36 cellular contexts compared by ENCODE assay signal in the genomic region with DNA sequence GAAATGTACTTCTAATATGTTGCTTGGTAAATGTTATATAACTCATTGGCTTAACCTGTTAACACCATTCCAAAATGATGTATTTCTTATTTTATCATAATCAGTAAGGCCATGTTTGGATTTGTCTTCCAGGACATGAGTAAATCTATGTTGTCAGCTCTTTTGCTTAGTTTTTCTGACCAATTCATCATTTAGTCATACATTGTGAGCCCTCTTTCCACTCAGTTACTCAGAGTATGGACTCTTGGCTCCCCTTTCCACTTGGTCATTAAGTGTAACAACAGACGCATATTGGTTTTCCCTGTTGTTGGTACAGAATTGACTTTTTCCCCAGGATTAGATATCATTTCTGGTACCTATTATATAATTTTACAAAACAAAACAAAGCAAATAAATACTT. TPM values are rescaled to one million over a fixed set of nuclear protein-coding genes. Genes with fewer than 3 reads are reported as not detected.
"Had no signal": no experiment of that assay in that cellular context is flagged by ENCODE, and none has a peak within 500 bp of the region (broad histone marks: within the 10 kb centered on the region; RNA-seq: fewer than 3 reads in every experiment).

No MANE protein-coding gene starts in this region.

- H3K36me3 Mint-ChIP-seq: activated CD4-positive, alpha-beta memory T cell treated with anti-CD3 and anti-CD28 coated beads for 36 hours; activated naive CD4-positive, alpha-beta T cell treated with anti-CD3 and anti-CD28 coated beads, Interleukin-2, amount 10 ng/mL, durations not matched to agents 7 days and 5 days; activated naive CD4-positive, alpha-beta T cell treated with anti-CD3 and anti-CD28 coated beads, Interleukin-2, amount 50 U/mL, for 24 hours; brain had no signal

- H3K4me3 ChIP-seq: ascending aorta had no signal

- H3K27me3 Mint-ChIP-seq: brain had no signal

- H3K27ac Mint-ChIP-seq: activated B cell treated with CpG ODN at 0.5 μM for 24 hours; activated CD4-positive, alpha-beta memory T cell treated with anti-CD3 and anti-CD28 coated beads for 36 hours; activated CD4-positive, alpha-beta T cell treated with anti-CD3 and anti-CD28 coated beads, Interleukin-2, amount 10 ng/mL, durations not matched to agents 24 days and 14 days; activated CD8-positive, alpha-beta T cell treated with anti-CD3 and anti-CD28 coated beads for 36 hours; activated naive CD4-positive, alpha-beta T cell treated with anti-CD3 and anti-CD28 coated beads, Interleukin-2, amount 10 ng/mL, durations not matched to agents 7 days and 5 days; activated naive CD4-positive, alpha-beta T cell treated with anti-CD3 and anti-CD28 coated beads, Interleukin-2, amount 50 U/mL, for 24 hours; activated naive CD8-positive, alpha-beta T cell; activated naive CD8-positive, alpha-beta T cell treated with anti-CD3 and anti-CD28 coated beads, Interleukin-2, amount 10 ng/mL, durations not matched to agents 7 days and 5 days; activated naive CD8-positive, alpha-beta T cell treated with anti-CD3 and anti-CD28 coated beads, Interleukin-2, amount 50 U/mL, for 24 hours; activated T-cell treated with anti-CD3 and anti-CD28 coated beads, Interleukin-2, amount 50 U/mL, for 72 hours; activated T-helper 1 cell treated with anti-CD3 and anti-CD28 coated beads, Interleukin-12 subunit alpha, Interleukin-12 subunit beta, Interleukin-2, Interleukin-4 antibody, amounts not matched to agents 30 ng/mL and 10 ng/mL and 1 ng/mL, durations not matched to agents 14 hours and 24 hours and 36 hours; activated T-helper 17 cell treated with anti-CD3 and anti-CD28 coated beads, Interleukin-2, amount 50 U/mL, for 72 hours; brain; T-helper 1 cell treated with Interleukin-12 subunit alpha and Interleukin-12 subunit beta and Interleukin-4 antibody, amounts not matched to agents 30 μg/mL and 1 μg/mL, for 36 hours; T-helper 2 cell treated with Interferon-gamma antibody and Interleukin-4, amounts not matched to agents 5 μg/mL and 100 μg/mL, for 36 hours had no signal

- DNase-seq: activated B cell treated with CpG ODN at 0.5 μM for 24 hours; activated CD4-positive, alpha-beta memory T cell treated with anti-CD3 and anti-CD28 coated beads for 36 hours; activated CD4-positive, alpha-beta T cell treated with anti-CD3 and anti-CD28 coated beads for 4 hours; activated CD4-positive, alpha-beta T cell treated with anti-CD3 and anti-CD28 coated beads, Interleukin-2, amount 10 ng/mL, durations not matched to agents 24 days and 14 days; activated CD4-positive, alpha-beta T cell treated with anti-CD3 and anti-CD28 coated beads, Interleukin-2, amount 50 U/mL, for 1 hour; activated CD4-positive, alpha-beta T cell treated with anti-CD3 and anti-CD28 coated beads, Interleukin-2, amount 50 U/mL, for 4 hours; activated CD4-positive, CD25-positive, alpha-beta regulatory T cell treated with anti-CD3 and anti-CD28 coated beads, Interleukin-2, amount 50 U/mL, for 72 hours; activated CD8-positive, alpha-beta memory T cell treated with anti-CD3 and anti-CD28 coated beads, Interleukin-2, amount 50 U/mL, for 4 hours; activated CD8-positive, alpha-beta T cell treated with anti-CD3 and anti-CD28 coated beads for 36 hours; activated effector memory CD4-positive, alpha-beta T cell treated with Interleukin-2 at 50 U/mL for 16 hours; activated gamma-delta T cell; activated naive CD4-positive, alpha-beta T cell treated with anti-CD3 and anti-CD28 coated beads, Interleukin-2, amount 10 ng/mL, durations not matched to agents 7 days and 5 days; activated naive CD4-positive, alpha-beta T cell treated with Interleukin-2 at 50 U/mL for 16 hours; activated naive CD8-positive, alpha-beta T cell treated with anti-CD3 and anti-CD28 coated beads, Interleukin-2, amount 10 ng/mL, durations not matched to agents 7 days and 5 days; activated naive CD8-positive, alpha-beta T cell treated with anti-CD3 and anti-CD28 coated beads, Interleukin-2, amount 50 U/mL, for 24 hours; activated T-cell treated with anti-CD3 and anti-CD28 coated beads for 4 hours; activated T-cell treated with anti-CD3 and anti-CD28 coated beads, Interleukin-2, amount 50 U/mL, for 1 hour; activated T-cell treated with anti-CD3 and anti-CD28 coated beads, Interleukin-2, amount 50 U/mL, for 4 hours; activated T-cell treated with anti-CD3 and anti-CD28 coated beads, Interleukin-2, amount 50 U/mL, for 72 hours; amygdala; anterior cingulate cortex; central memory CD4-positive, alpha-beta T cell; T-helper 1 cell; T-helper 2 cell; T-helper 9 cell had no signal

- H3K4me3 Mint-ChIP-seq: activated B cell treated with CpG ODN at 0.5 μM for 24 hours; activated CD4-positive, alpha-beta memory T cell treated with anti-CD3 and anti-CD28 coated beads for 36 hours; activated CD4-positive, alpha-beta T cell treated with anti-CD3 and anti-CD28 coated beads, Interleukin-2, amount 10 ng/mL, durations not matched to agents 24 days and 14 days; activated CD8-positive, alpha-beta T cell treated with anti-CD3 and anti-CD28 coated beads for 36 hours; activated naive CD4-positive, alpha-beta T cell treated with anti-CD3 and anti-CD28 coated beads, Interleukin-2, amount 10 ng/mL, durations not matched to agents 7 days and 5 days; activated naive CD4-positive, alpha-beta T cell treated with anti-CD3 and anti-CD28 coated beads, Interleukin-2, amount 50 U/mL, for 24 hours; activated naive CD8-positive, alpha-beta T cell; activated naive CD8-positive, alpha-beta T cell treated with anti-CD3 and anti-CD28 coated beads, Interleukin-2, amount 10 ng/mL, durations not matched to agents 7 days and 5 days; activated naive CD8-positive, alpha-beta T cell treated with anti-CD3 and anti-CD28 coated beads, Interleukin-2, amount 50 U/mL, for 24 hours; activated T-cell treated with anti-CD3 and anti-CD28 coated beads, Interleukin-2, amount 50 U/mL, for 4 hours; activated T-cell treated with anti-CD3 and anti-CD28 coated beads, Interleukin-2, amount 50 U/mL, for 72 hours; activated T-helper 1 cell treated with anti-CD3 and anti-CD28 coated beads, Interleukin-12 subunit alpha, Interleukin-12 subunit beta, Interleukin-2, Interleukin-4 antibody, amounts not matched to agents 30 ng/mL and 10 ng/mL and 1 ng/mL, durations not matched to agents 14 hours and 24 hours and 36 hours; activated T-helper 17 cell treated with anti-CD3 and anti-CD28 coated beads, Interleukin-2, amount 50 U/mL, for 72 hours; brain; T-helper 1 cell treated with Interleukin-12 subunit alpha and Interleukin-12 subunit beta and Interleukin-4 antibody, amounts not matched to agents 30 μg/mL and 1 μg/mL, for 36 hours; T-helper 2 cell treated with Interferon-gamma antibody and Interleukin-4, amounts not matched to agents 5 μg/mL and 100 μg/mL, for 36 hours had no signal

- H3K9me3 Mint-ChIP-seq: activated B cell treated with CpG ODN at 0.5 μM for 24 hours; activated CD4-positive, alpha-beta memory T cell treated with anti-CD3 and anti-CD28 coated beads for 36 hours; activated CD4-positive, alpha-beta T cell treated with anti-CD3 and anti-CD28 coated beads, Interleukin-2, amount 10 ng/mL, durations not matched to agents 24 days and 14 days; activated CD8-positive, alpha-beta T cell treated with anti-CD3 and anti-CD28 coated beads for 36 hours; activated naive CD4-positive, alpha-beta T cell treated with anti-CD3 and anti-CD28 coated beads, Interleukin-2, amount 10 ng/mL, durations not matched to agents 7 days and 5 days; activated naive CD4-positive, alpha-beta T cell treated with anti-CD3 and anti-CD28 coated beads, Interleukin-2, amount 50 U/mL, for 24 hours; activated naive CD8-positive, alpha-beta T cell treated with anti-CD3 and anti-CD28 coated beads, Interleukin-2, amount 10 ng/mL, durations not matched to agents 7 days and 5 days; activated naive CD8-positive, alpha-beta T cell treated with anti-CD3 and anti-CD28 coated beads, Interleukin-2, amount 50 U/mL, for 24 hours; activated T-cell treated with anti-CD3 and anti-CD28 coated beads, Interleukin-2, amount 50 U/mL, for 4 hours; activated T-cell treated with anti-CD3 and anti-CD28 coated beads, Interleukin-2, amount 50 U/mL, for 72 hours; activated T-helper 1 cell treated with anti-CD3 and anti-CD28 coated beads, Interleukin-12 subunit alpha, Interleukin-12 subunit beta, Interleukin-2, Interleukin-4 antibody, amounts not matched to agents 30 ng/mL and 10 ng/mL and 1 ng/mL, durations not matched to agents 14 hours and 24 hours and 36 hours; activated T-helper 17 cell treated with anti-CD3 and anti-CD28 coated beads, Interleukin-2, amount 50 U/mL, for 72 hours; brain; T-helper 1 cell treated with Interleukin-12 subunit alpha and Interleukin-12 subunit beta and Interleukin-4 antibody, amounts not matched to agents 30 μg/mL and 1 μg/mL, for 36 hours; T-helper 2 cell treated with Interferon-gamma antibody and Interleukin-4, amounts not matched to agents 5 μg/mL and 100 μg/mL, for 36 hours had no signal

- H3K27me3 ChIP-seq: ascending aorta had no signal

- H3K36me3 ChIP-seq: ascending aorta had no signal

RNA-seq across cellular contexts. Expression of gene CLEC4D, which starts 9.0 kb away (rescaled TPM):
- total RNA-seq: activated B cell treated with CpG ODN at 0.5 μM for 24 hours; activated CD4-positive, alpha-beta memory T cell treated with anti-CD3 and anti-CD28 coated beads for 36 hours; activated CD4-positive, alpha-beta T cell treated with anti-CD3 and anti-CD28 coated beads, Interleukin-2, amount 10 ng/mL, durations not matched to agents 24 days and 14 days; activated CD8-positive, alpha-beta memory T cell treated with anti-CD3 and anti-CD28 coated beads for 36 hours; activated CD8-positive, alpha-beta T cell treated with anti-CD3 and anti-CD28 coated beads for 36 hours; activated naive CD8-positive, alpha-beta T cell treated with anti-CD3 and anti-CD28 coated beads, Interleukin-2, amount 10 ng/mL, durations not matched to agents 7 days and 5 days; activated T-cell treated with anti-CD3 and anti-CD28 coated beads, Interleukin-2, amount 50 U/mL, for 4 hours; activated T-cell treated with anti-CD3 and anti-CD28 coated beads, Interleukin-2, amount 50 U/mL, for 72 hours; activated T-helper 1 cell treated with anti-CD3 and anti-CD28 coated beads, Interleukin-12 subunit alpha, Interleukin-12 subunit beta, Interleukin-2, Interleukin-4 antibody, amounts not matched to agents 30 ng/mL and 10 ng/mL and 1 ng/mL, durations not matched to agents 14 hours and 24 hours and 36 hours; activated T-helper 17 cell treated with anti-CD3 and anti-CD28 coated beads, Interleukin-2, amount 50 U/mL, for 72 hours; ascending aorta; cerebellum had no signal

RNA-seq across cellular contexts. Expression of gene CLEC4E, which starts 36.4 kb away (rescaled TPM):
- total RNA-seq: activated B cell treated with CpG ODN at 0.5 μM for 24 hours; activated CD4-positive, alpha-beta memory T cell treated with anti-CD3 and anti-CD28 coated beads for 36 hours; activated CD4-positive, alpha-beta T cell treated with anti-CD3 and anti-CD28 coated beads, Interleukin-2, amount 10 ng/mL, durations not matched to agents 24 days and 14 days; activated CD8-positive, alpha-beta memory T cell treated with anti-CD3 and anti-CD28 coated beads for 36 hours; activated CD8-positive, alpha-beta T cell treated with anti-CD3 and anti-CD28 coated beads for 36 hours; activated naive CD8-positive, alpha-beta T cell treated with anti-CD3 and anti-CD28 coated beads, Interleukin-2, amount 10 ng/mL, durations not matched to agents 7 days and 5 days; activated T-cell treated with anti-CD3 and anti-CD28 coated beads, Interleukin-2, amount 50 U/mL, for 4 hours; activated T-cell treated with anti-CD3 and anti-CD28 coated beads, Interleukin-2, amount 50 U/mL, for 72 hours; activated T-helper 1 cell treated with anti-CD3 and anti-CD28 coated beads, Interleukin-12 subunit alpha, Interleukin-12 subunit beta, Interleukin-2, Interleukin-4 antibody, amounts not matched to agents 30 ng/mL and 10 ng/mL and 1 ng/mL, durations not matched to agents 14 hours and 24 hours and 36 hours; activated T-helper 17 cell treated with anti-CD3 and anti-CD28 coated beads, Interleukin-2, amount 50 U/mL, for 72 hours; ascending aorta; cardiac septum; cerebellum had no signal

RNA-seq across cellular contexts. Expression of gene CLEC6A, which starts 48.6 kb away (rescaled TPM):
- total RNA-seq: activated B cell treated with CpG ODN at 0.5 μM for 24 hours; activated CD4-positive, alpha-beta memory T cell treated with anti-CD3 and anti-CD28 coated beads for 36 hours; activated CD4-positive, alpha-beta T cell treated with anti-CD3 and anti-CD28 coated beads, Interleukin-2, amount 10 ng/mL, durations not matched to agents 24 days and 14 days; activated CD8-positive, alpha-beta memory T cell treated with anti-CD3 and anti-CD28 coated beads for 36 hours; activated CD8-positive, alpha-beta T cell treated with anti-CD3 and anti-CD28 coated beads for 36 hours; activated naive CD8-positive, alpha-beta T cell treated with anti-CD3 and anti-CD28 coated beads, Interleukin-2, amount 10 ng/mL, durations not matched to agents 7 days and 5 days; activated T-cell treated with anti-CD3 and anti-CD28 coated beads, Interleukin-2, amount 50 U/mL, for 4 hours; activated T-cell treated with anti-CD3 and anti-CD28 coated beads, Interleukin-2, amount 50 U/mL, for 72 hours; activated T-helper 1 cell treated with anti-CD3 and anti-CD28 coated beads, Interleukin-12 subunit alpha, Interleukin-12 subunit beta, Interleukin-2, Interleukin-4 antibody, amounts not matched to agents 30 ng/mL and 10 ng/mL and 1 ng/mL, durations not matched to agents 14 hours and 24 hours and 36 hours; activated T-helper 17 cell treated with anti-CD3 and anti-CD28 coated beads, Interleukin-2, amount 50 U/mL, for 72 hours; ascending aorta; cardiac septum; cerebellum had no signal
